Comparison of ENCODE assay signal across 8 cellular contexts in genomic region chr22:23773247-23774113, GRCh38. TPM values are rescaled to one million over a fixed set of nuclear protein-coding genes. Genes with fewer than 3 reads are reported as not detected.
A peak's percentile ranks its signal among the peaks of the same experiment; 100 is the strongest.
DNase-seq lines count a peak whose midpoint lies in the region; ATAC-seq and TF ChIP-seq lines count a peak whose summit lies in the region.

No MANE protein-coding gene starts in this region.

- no peaks in the 10 kb centered on the region for H3K79me2 ChIP-seq in smooth muscle cell (ENCODE audit: low read depth)

- H3K9ac ChIP-seq in HUES64 (ENCODE audit: low read depth, low read length) (peak overlapping the region; percentile 69; the same call in 1 of the 2 replicates), smooth muscle cell (ENCODE audit: low read depth) (no peak overlapping the region)

- H3K4me1 ChIP-seq in HUES64 (ENCODE audit: insufficient read depth, low read length), result peaks cover 7% of the 10 kb centered on the region; the same call in 1 of the 2 replicates
- H3K4me1 ChIP-seq in right cardiac atrium (ENCODE audit: control insufficient read depth, insufficient read depth, low read length), result no peaks in the 10 kb centered on the region
- peaks cover 8% of the 10 kb centered on the region for H3K4me1 ChIP-seq in smooth muscle cell (ENCODE audit: low read depth)

- H3K27me3 ChIP-seq in HUES64 (ENCODE audit: insufficient read depth, low read length) (peaks cover 30% of the 10 kb centered on the region), right cardiac atrium (ENCODE audit: control insufficient read depth, insufficient read depth) (no peaks in the 10 kb centered on the region), smooth muscle cell (ENCODE audit: low read depth) (no peaks in the 10 kb centered on the region)

- ATAC-seq in right cardiac atrium (peak; percentile 54 to 71), GM18870 (IDR thresholded peaks at IDR 0.05; ENCODE audit: unreplicated experiment) (no peak)

- H3K4me3 ChIP-seq in HUES64 (ENCODE audit: low read length) (peak overlapping the region; percentile 50), WI38 (ENCODE audit: low read depth, low read length) (peak overlapping the region; percentile 53), right cardiac atrium (ENCODE audit: low read length) (peak overlapping the region; percentile 62), smooth muscle cell (peak overlapping the region; percentile 60)

- H3K36me3 ChIP-seq in HUES64 (ENCODE audit: insufficient read depth, low read length) (no peaks in the 10 kb centered on the region), smooth muscle cell (ENCODE audit: low read depth) (no peaks in the 10 kb centered on the region)

- WGBS in HUES64, result 28% methylated on average over 18 of the region's 18 CpGs
- 35% methylated on average over 18 of the region's 18 CpGs for WGBS in right cardiac atrium
- WGBS in smooth muscle cell (ENCODE audit: low lambda C conversion rate), result 27% methylated on average over 18 of the region's 18 CpGs

- H3K27ac ChIP-seq in HUES64 (ENCODE audit: low read depth, low read length) (no peak overlapping the region), right cardiac atrium (ENCODE audit: low read length) (peak overlapping the region; percentile 25), smooth muscle cell (ENCODE audit: low read depth) (no peak overlapping the region)

- H4K20me1 ChIP-seq in smooth muscle cell (ENCODE audit: low read depth), result no peaks in the 10 kb centered on the region

- peak overlapping the region; percentile 90 for H3K4me2 ChIP-seq in smooth muscle cell

- no peaks in the 10 kb centered on the region for H3K9me3 ChIP-seq in HUES64 (ENCODE audit: insufficient read depth, low read depth, low read length)
- no peaks in the 10 kb centered on the region for H3K9me3 ChIP-seq in right cardiac atrium (ENCODE audit: control insufficient read depth, low read length)
- no peaks in the 10 kb centered on the region for H3K9me3 ChIP-seq in smooth muscle cell (replicated peaks; ENCODE audit: low read depth)

- TF ChIP-seq CTCF in WI38 (IDR thresholded peaks at IDR 0.05; ENCODE audit: low read depth, low read length) (no peak), smooth muscle cell (IDR thresholded peaks at IDR 0.05; ENCODE audit: borderline replicate concordance, insufficient read depth, poor library complexity, severe bottlenecking) (no peak)

- peak overlapping the region; percentile 72 for H2AFZ ChIP-seq in smooth muscle cell (ENCODE audit: low read depth)

- H3F3A ChIP-seq in smooth muscle cell (ENCODE audit: low read depth), result no peaks in the 10 kb centered on the region

- intact Hi-C loops in right cardiac atrium (cut with DNase I), result loop anchor here in 1 of 4 donors (5.0 kb wide), 1 partner anchor 74 kb away; no protein-coding TSS in a partner anchor

- DNase-seq in right cardiac atrium (peak in 2 of 3 donors; percentile 78 to 82), smooth muscle cell (lab: John Stamatoyannopoulos, UW; ENCODE audit: unreplicated experiment) (no peak), CD1c-positive myeloid dendritic cell (ENCODE audit: extremely low spot score) (no peak), HUDEP-2 (lab: John Stamatoyannopoulos, UW; ENCODE audit: unreplicated experiment in 76 of 76) (no peak)
- no peak for DNase-seq in stimulated activated CD8-positive, alpha-beta memory T cell treated with anti-CD3 and anti-CD28 coated beads, Interleukin-4, amount 100 ng/mL, for 48 hours

RNA-seq across cellular contexts. Expression of gene MMP11, which starts 0.8 kb away (rescaled TPM):
- 5.7 TPM for polyA plus RNA-seq in HUES64 (2013, experiment 1 of 2)
- polyA plus RNA-seq in HUES64 (2013, experiment 2 of 2), result 7.3 TPM
- total RNA-seq in right cardiac atrium (10 to 100 TPM in 2 of 4 donors, 1 to 10 TPM in 2; 2.8 to 15.4 (median 11.5) TPM), smooth muscle cell (10.9 and 17.4 TPM in 2 replicates)
- polyA plus RNA-seq in right cardiac atrium (5.9 TPM), smooth muscle cell (25.1 and 30.6 TPM in 2 replicates)

RNA-seq across cellular contexts. Expression of gene CHCHD10, which starts 5.7 kb away (rescaled TPM):
- polyA plus RNA-seq in HUES64 (2013, experiment 1 of 2), result 117 TPM
- 145 TPM for polyA plus RNA-seq in HUES64 (2013, experiment 2 of 2)
- 1,000 to 10,000 TPM in 3 of 4 donors, 100 to 1,000 TPM in 1; 993 to 1,434 (median 1,175) TPM for total RNA-seq in right cardiac atrium
- polyA plus RNA-seq in right cardiac atrium, result 1,153 TPM
- total RNA-seq in smooth muscle cell, result 4.9 and 6.0 TPM in 2 replicates
- polyA plus RNA-seq in smooth muscle cell, result 53.1 and 57.6 TPM in 2 replicates

RNA-seq across cellular contexts. Expression of gene C22orf15, which starts 10.7 kb away (rescaled TPM):
- 0.45 TPM for polyA plus RNA-seq in HUES64 (2013, experiment 1 of 2)
- 0.44 TPM for polyA plus RNA-seq in HUES64 (2013, experiment 2 of 2)
- total RNA-seq in right cardiac atrium, result under 1 TPM in 1 of 4 donors, not detected in 3; 0.21 TPM
- polyA plus RNA-seq in right cardiac atrium, result not detected
- total RNA-seq in smooth muscle cell, result not detected in 2 replicates
- polyA plus RNA-seq in smooth muscle cell, result 0.57 and 1.5 TPM in 2 replicates

RNA-seq across cellular contexts. Expression of gene SMARCB1, which starts 13.3 kb away (rescaled TPM):
- 131 TPM for polyA plus RNA-seq in HUES64 (2013, experiment 1 of 2)
- polyA plus RNA-seq in HUES64 (2013, experiment 2 of 2), result 136 TPM
- total RNA-seq in right cardiac atrium (10 to 100 TPM; 48.8 to 55.9 (median 49.4) TPM), smooth muscle cell (65.8 and 93.4 TPM in 2 replicates)
- polyA plus RNA-seq in right cardiac atrium (41.1 TPM), smooth muscle cell (93.8 and 124 TPM in 2 replicates)

RNA-seq across cellular contexts. Expression of gene VPREB3, which starts 19.3 kb away (rescaled TPM):
- not detected for polyA plus RNA-seq in HUES64 (2013, experiment 1 of 2)
- not detected for polyA plus RNA-seq in HUES64 (2013, experiment 2 of 2)
- total RNA-seq in right cardiac atrium, result under 1 TPM in 2 of 4 donors, not detected in 2; 0.40 to 0.41 TPM
- 0.61 TPM for polyA plus RNA-seq in right cardiac atrium
- total RNA-seq in smooth muscle cell, result not detected in 2 replicates
- polyA plus RNA-seq in smooth muscle cell, result 0.66 TPM in 1 of 2 replicates, not detected in the other

Comparison
In these comparisons a context has a peak if more than half of its experiments do, and no peak if none do; other contexts are left out.
1. DNase-seq: peak in right cardiac atrium (2 of 3); none in smooth muscle cell (single experiment), stimulated activated CD8-positive, alpha-beta memory T cell treated with anti-CD3 and anti-CD28 coated beads, Interleukin-4, amount 100 ng/mL, for 48 hours (single experiment), CD1c-positive myeloid dendritic cell (single experiment) and HUDEP-2 (0 of 76).
2. RNA of gene CHCHD10, which starts 5.7 kb away (total RNA-seq): 993 to 1,434 TPM in right cardiac atrium; 4.9 to 6.0 TPM in smooth muscle cell; every median in the first group is over 100 times any median in the second.
3. Peak in every context shown above with its lines, with median percentiles within 50 percentile points of each other: H3K4me3 ChIP-seq.